In the genomic region with DNA sequence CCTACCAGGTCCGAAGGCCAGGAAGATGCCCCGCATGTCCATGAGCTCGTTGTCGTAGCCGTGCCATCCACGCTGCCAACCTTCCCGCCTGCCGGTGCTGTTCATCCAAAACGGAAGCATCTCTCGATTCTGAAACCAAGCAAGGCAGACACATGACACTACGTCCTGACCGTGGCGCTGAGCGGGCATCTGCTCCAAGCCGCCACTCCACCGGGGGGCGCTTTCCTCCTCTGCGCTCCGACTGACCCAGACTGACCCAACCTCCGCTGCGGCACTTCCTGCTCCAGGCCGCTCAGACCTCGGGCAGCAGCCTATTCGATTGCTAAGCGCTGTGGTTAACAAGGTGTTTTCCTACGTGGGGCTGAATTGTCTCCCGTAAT, we compare ENCODE assay signal across 8 cellular contexts.
DNase-seq lines count a peak whose midpoint lies in the region; ATAC-seq and TF ChIP-seq lines count a peak whose summit lies in the region.
"Had no signal": no experiment of that assay in that cellular context is flagged by ENCODE, and none has a peak within 500 bp of the region (broad histone marks: within the 10 kb centered on the region; RNA-seq: fewer than 3 reads in every experiment).

No MANE protein-coding gene starts in this region.

- no peak overlapping the region for H3K27ac ChIP-seq in endodermal cell (ENCODE audit: low read depth, low read length)
- no peak overlapping the region for H3K27ac ChIP-seq in naive thymus-derived CD4-positive, alpha-beta T cell (ENCODE audit: low read depth, low read length)
- H3K27ac ChIP-seq in urinary bladder (ENCODE audit: low read depth), result no peak overlapping the region

- H3K36me3 Mint-ChIP-seq in endodermal cell (ENCODE audit: low read depth), result no peaks in the 10 kb centered on the region
- H3K36me3 Mint-ChIP-seq in naive thymus-derived CD4-positive, alpha-beta T cell, result no peaks in the 10 kb centered on the region

- no peak overlapping the region for H3K9ac ChIP-seq in endodermal cell (ENCODE audit: extremely low read depth, low read length, poor library complexity, severe bottlenecking)

- H3K4me1 Mint-ChIP-seq in endodermal cell, result no peaks in the 10 kb centered on the region
- peaks cover 0 to 11% (median 6%) of the 10 kb centered on the region in 7 donors for H3K4me1 Mint-ChIP-seq in naive thymus-derived CD4-positive, alpha-beta T cell

- H3K9me3 ChIP-seq in endodermal cell (ENCODE audit: control insufficient read depth, low read length), result no peaks in the 10 kb centered on the region
- H3K9me3 ChIP-seq in naive thymus-derived CD4-positive, alpha-beta T cell (ENCODE audit: control insufficient read depth in 2 of 3, low read length in 3 of 3), result no peaks in the 10 kb centered on the region

- H3K27me3 Mint-ChIP-seq in endodermal cell (ENCODE audit: insufficient read depth), result peaks cover 19% of the 10 kb centered on the region
- peaks cover 9 to 23% (median 14%) of the 10 kb centered on the region in 5 donors for H3K27me3 Mint-ChIP-seq in naive thymus-derived CD4-positive, alpha-beta T cell

- POLR2A ChIA-PET in naive thymus-derived CD4-positive, alpha-beta T cell (lab: Charles Lee), result no interaction called here

- H3K4me3 Mint-ChIP-seq in endodermal cell, result peak overlapping the region; percentile 20
- H3K4me3 Mint-ChIP-seq in naive thymus-derived CD4-positive, alpha-beta T cell, result peak overlapping the region; percentile 29 to 79 (median 73)

- H3K27ac Mint-ChIP-seq in endodermal cell, result no peak overlapping the region
- peak overlapping the region in 1 of 9 donors; percentile 73 for H3K27ac Mint-ChIP-seq in naive thymus-derived CD4-positive, alpha-beta T cell

- no peaks in the 10 kb centered on the region for H3K27me3 ChIP-seq in endodermal cell (ENCODE audit: control insufficient read depth, insufficient read depth, low read length, poor library complexity, severe bottlenecking)
- H3K27me3 ChIP-seq in naive thymus-derived CD4-positive, alpha-beta T cell (ENCODE audit: control insufficient read depth in 2 of 2, insufficient read depth in 2 of 2, low read length in 2 of 2), result no peaks in the 10 kb centered on the region

- DNase-seq in LNCaP clone FGC (ENCODE audit: low read depth) (no peak), endodermal cell (peak; percentile 95), NOMO-1 (lab: John Stamatoyannopoulos, UW; ENCODE audit: unreplicated experiment in 2 of 2) (no peak), kidney glomerular epithelial cell (lab: John Stamatoyannopoulos, UW) (no peak)
- peak in 1 of 9 donors; percentile 40 for DNase-seq in naive thymus-derived CD4-positive, alpha-beta T cell

- ATAC-seq in GM18909 (IDR thresholded peaks at IDR 0.05; ENCODE audit: poor library complexity, unreplicated experiment), result peak; percentile 45
- ATAC-seq in naive thymus-derived CD4-positive, alpha-beta T cell, result peak; percentile 49
- ATAC-seq: Panc1 had no signal

- H3K4me3 ChIP-seq in LNCaP clone FGC (ENCODE audit: low read depth, low read length), result no peak overlapping the region
- no peak overlapping the region for H3K4me3 ChIP-seq in endodermal cell (ENCODE audit: low read length)
- H3K4me3 ChIP-seq in naive thymus-derived CD4-positive, alpha-beta T cell (ENCODE audit: low read length), result no peak overlapping the region
- H3K4me3 ChIP-seq in urinary bladder (ENCODE audit: low read depth, low read length), result peak overlapping the region; percentile 10

- H3K36me3 ChIP-seq in endodermal cell (ENCODE audit: control insufficient read depth, insufficient read depth, low read length) (no peaks in the 10 kb centered on the region), urinary bladder (ENCODE audit: insufficient read depth) (no peaks in the 10 kb centered on the region)
- H3K36me3 ChIP-seq in naive thymus-derived CD4-positive, alpha-beta T cell (ENCODE audit: control insufficient read depth in 2 of 3, insufficient read depth in 3 of 3, low read length in 3 of 3), result no peaks in the 10 kb centered on the region

- no peaks in the 10 kb centered on the region for H3K4me1 ChIP-seq in endodermal cell (ENCODE audit: control insufficient read depth, insufficient read depth, low read length)
- no peaks in the 10 kb centered on the region for H3K4me1 ChIP-seq in naive thymus-derived CD4-positive, alpha-beta T cell (ENCODE audit: control insufficient read depth in 2 of 2, insufficient read depth in 2 of 2, low read length in 2 of 2)
- no peaks in the 10 kb centered on the region for H3K4me1 ChIP-seq in urinary bladder (ENCODE audit: insufficient read depth)

- 86% methylated on average over 16 to 27 of the region's 27 CpGs for WGBS in endodermal cell (ENCODE audit: insufficient coverage in 1 of 2, insufficient read length in 1 of 2), 2 experiments
- 21% methylated on average over 27 of the region's 27 CpGs for WGBS in urinary bladder

- H3K9me3 Mint-ChIP-seq in endodermal cell, result no peaks in the 10 kb centered on the region
- no peaks in the 10 kb centered on the region for H3K9me3 Mint-ChIP-seq in naive thymus-derived CD4-positive, alpha-beta T cell

- CTCF ChIA-PET in naive thymus-derived CD4-positive, alpha-beta T cell (lab: Charles Lee), result interaction anchor here (0.6 kb wide), 1 partner anchor 274 kb away, joined by 3 read pairs; no protein-coding TSS in a partner anchor

- TF ChIP-seq CTCF in LNCaP clone FGC (IDR thresholded peaks at IDR 0.05; ENCODE audit: control insufficient read depth, extremely low read depth, insufficient read depth), result peak; percentile 28; the same call in 1 of the 2 replicates
- TF ChIP-seq CTCF in endodermal cell (conservative IDR thresholded peaks at IDR 0.05), result peak; percentile 73

- intact Hi-C loops in naive thymus-derived CD4-positive, alpha-beta T cell (cut with micrococcal nuclease), result no loop called here
